29 cellular contexts compared by ENCODE assay signal in the genomic region with DNA sequence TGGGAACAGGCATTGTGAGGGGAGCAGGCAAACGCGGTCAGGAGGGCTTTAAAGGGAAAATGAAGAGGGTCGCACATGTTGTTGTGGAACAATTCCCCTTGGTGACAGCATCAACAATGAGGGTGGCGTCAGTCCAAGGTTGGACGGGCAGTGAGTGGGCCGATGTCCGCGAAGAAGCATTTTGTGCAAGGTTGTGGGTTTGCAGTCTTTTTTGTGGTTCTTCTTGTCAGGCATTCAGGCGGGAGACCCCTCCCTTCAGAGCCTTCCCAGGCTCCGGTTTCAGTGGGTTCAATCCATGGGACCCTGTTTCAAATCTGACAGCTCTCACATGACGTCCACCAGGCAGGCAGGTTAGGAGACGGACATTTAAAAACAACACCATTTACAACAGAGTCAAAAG. TPM values are rescaled to one million over a fixed set of nuclear protein-coding genes. Genes with fewer than 3 reads are reported as not detected.
A peak's percentile ranks its signal among the peaks of the same experiment; 100 is the strongest.
DNase-seq lines count a peak whose midpoint lies in the region; ATAC-seq, FAIRE-seq and TF ChIP-seq lines count a peak whose summit lies in the region.
"Had no signal": no experiment of that assay in that cellular context is flagged by ENCODE, and none has a peak within 500 bp of the region (broad histone marks: within the 10 kb centered on the region; RNA-seq: fewer than 3 reads in every experiment).

No MANE protein-coding gene starts in this region.

- no peak overlapping the region; a peak in 1 of 4 replicates for H3K9ac ChIP-seq in K562 (ENCODE audit: insufficient read depth in 1 of 2, low read depth in 2 of 2, low read length in 2 of 2)

- in situ Hi-C loops in K562 (cut with MboI): no loop called here

- peaks cover 25 to 26% of the 10 kb centered on the region in 2 donors for H3K27me3 Mint-ChIP-seq in natural killer cell treated with Interleukin-12 subunit alpha and Interleukin-12 subunit beta and Interleukin-15 and Interleukin-18, amount 100 ng/mL, for 72 hours
- H3K27me3 Mint-ChIP-seq in natural killer cell (ENCODE audit: low read depth in 2 of 2) (peaks cover 7 to 23% of the 10 kb centered on the region in 2 donors), nephron (ENCODE audit: low read depth) (peaks cover 26% of the 10 kb centered on the region)
- H3K27me3 Mint-ChIP-seq in stimulated activated naive B cell treated with anti-CD40 and anti-IgM and Interleukin-4, amounts not matched to agents 10 μg/mL and 1 μg/mL and 100 μg/mL, for 72 hours: peaks cover 32 to 33% of the 10 kb centered on the region in 2 donors

- H2AFZ ChIP-seq in K562 (ENCODE audit: low read depth, low read length): peak overlapping the region; percentile 35; the same call in 1 of the 2 replicates
- H2AFZ ChIP-seq: PC-9 had no signal

- H3K27ac Mint-ChIP-seq in natural killer cell treated with Interleukin-12 subunit alpha and Interleukin-12 subunit beta and Interleukin-15 and Interleukin-18, amount 100 ng/mL, for 72 hours: no peak overlapping the region
- H3K27ac Mint-ChIP-seq in natural killer cell (no peak overlapping the region), nephron (peak overlapping the region; percentile 39 to 93 (median 88))
- H3K27ac Mint-ChIP-seq in stimulated activated naive B cell treated with anti-CD40 and anti-IgM and Interleukin-4, amounts not matched to agents 10 μg/mL and 1 μg/mL and 100 μg/mL, for 72 hours: peak overlapping the region; percentile 20
- H3K27ac Mint-ChIP-seq: CD8-positive, alpha-beta T cell; HFFc6 had no signal

- no TSS peak for BruUV-seq in K562 (replicated peaks; lab: Mats Ljungman, UMichigan)

- CTCF ChIA-PET in K562 (lab: Yijun Ruan, JAX; ENCODE audit: low intra/inter-chr PET ratio): no interaction called here

- H3K4me3 Mint-ChIP-seq in natural killer cell treated with Interleukin-12 subunit alpha and Interleukin-12 subunit beta and Interleukin-15 and Interleukin-18, amount 100 ng/mL, for 72 hours: no peak overlapping the region
- H3K4me3 Mint-ChIP-seq in natural killer cell: no peak overlapping the region
- no peak overlapping the region for H3K4me3 Mint-ChIP-seq in nephron
- H3K4me3 Mint-ChIP-seq in stimulated activated naive B cell treated with anti-CD40 and anti-IgM and Interleukin-4, amounts not matched to agents 10 μg/mL and 1 μg/mL and 100 μg/mL, for 72 hours: no peak overlapping the region
- H3K4me3 Mint-ChIP-seq: CD8-positive, alpha-beta T cell; HFFc6 had no signal

- H3K27me3 ChIP-seq in K562 (ENCODE audit: control insufficient read depth in 2 of 2, insufficient read depth in 2 of 2, low read length in 2 of 2): no peaks in the 10 kb centered on the region; a peak in 1 of 5 replicates
- H3K27me3 ChIP-seq in sigmoid colon: peaks cover 4 to 46% (median 27%) of the 10 kb centered on the region in 3 donors

- H3K4me1 Mint-ChIP-seq in natural killer cell treated with Interleukin-12 subunit alpha and Interleukin-12 subunit beta and Interleukin-15 and Interleukin-18, amount 100 ng/mL, for 72 hours (ENCODE audit: low read depth in 2 of 2): no peaks in the 10 kb centered on the region
- H3K4me1 Mint-ChIP-seq in natural killer cell (no peaks in the 10 kb centered on the region), nephron (peaks cover 18% of the 10 kb centered on the region)
- H3K4me1 Mint-ChIP-seq in stimulated activated naive B cell treated with anti-CD40 and anti-IgM and Interleukin-4, amounts not matched to agents 10 μg/mL and 1 μg/mL and 100 μg/mL, for 72 hours: peaks cover 10 to 13% of the 10 kb centered on the region in 2 donors

- POLR2A ChIA-PET in K562 (lab: Yijun Ruan, JAX): interaction anchor here (1.0 kb wide), 1 partner anchor 16 kb away, joined by 3 read pairs; no protein-coding TSS in a partner anchor

- TF ChIP-seq CTCF in natural killer cell (IDR thresholded peaks at IDR 0.05) (no peak), K562 (IDR thresholded peaks at IDR 0.05 in 2 of 3, conservative IDR thresholded peaks at IDR 0.05 in 1 of 3; ENCODE audit: insufficient read depth in 2 of 3, low read depth in 1 of 3, low read length in 3 of 3) (no peak), nephron (IDR thresholded peaks at IDR 0.05; ENCODE audit: unreplicated experiment in 3 of 3) (no peak), sigmoid colon (IDR thresholded peaks at IDR 0.05) (no peak)

- no peaks in the 10 kb centered on the region for H3K36me3 Mint-ChIP-seq in natural killer cell treated with Interleukin-12 subunit alpha and Interleukin-12 subunit beta and Interleukin-15 and Interleukin-18, amount 100 ng/mL, for 72 hours
- H3K36me3 Mint-ChIP-seq in natural killer cell: no peaks in the 10 kb centered on the region
- H3K36me3 Mint-ChIP-seq in nephron (ENCODE audit: low read depth): no peaks in the 10 kb centered on the region
- no peaks in the 10 kb centered on the region for H3K36me3 Mint-ChIP-seq in stimulated activated naive B cell treated with anti-CD40 and anti-IgM and Interleukin-4, amounts not matched to agents 10 μg/mL and 1 μg/mL and 100 μg/mL, for 72 hours
- H3K36me3 Mint-ChIP-seq: CD8-positive, alpha-beta T cell had no signal

- no peaks in the 10 kb centered on the region for H3K9me3 Mint-ChIP-seq in natural killer cell treated with Interleukin-12 subunit alpha and Interleukin-12 subunit beta and Interleukin-15 and Interleukin-18, amount 100 ng/mL, for 72 hours
- no peaks in the 10 kb centered on the region for H3K9me3 Mint-ChIP-seq in natural killer cell
- no peaks in the 10 kb centered on the region for H3K9me3 Mint-ChIP-seq in nephron
- no peaks in the 10 kb centered on the region for H3K9me3 Mint-ChIP-seq in stimulated activated naive B cell treated with anti-CD40 and anti-IgM and Interleukin-4, amounts not matched to agents 10 μg/mL and 1 μg/mL and 100 μg/mL, for 72 hours
- H3K9me3 Mint-ChIP-seq: CD8-positive, alpha-beta T cell; HFFc6 had no signal

- H3K9me3 ChIP-seq in K562 (replicated peaks; ENCODE audit: control insufficient read depth, insufficient read depth, low read depth, low read length): no peaks in the 10 kb centered on the region
- H3K9me3 ChIP-seq in sigmoid colon: no peaks in the 10 kb centered on the region
- H3K9me3 ChIP-seq: A549, Caco-2, HAP-1 had no signal

- no peak for TF ChIP-seq POLR2A in K562 (conservative IDR thresholded peaks at IDR 0.05)
- TF ChIP-seq POLR2A in sigmoid colon (IDR thresholded peaks at IDR 0.05): no peak

- 68% methylated on average over 12 of the region's 12 CpGs for WGBS in K562 (ENCODE audit: insufficient coverage, low coverage, missing lambda C conversion rate)
- 78 to 86% methylated on average over 12 of the region's 12 CpGs for WGBS in sigmoid colon, 2 donors

- H3K27ac ChIP-seq in K562 (ENCODE audit: extremely low read depth, low read depth, low read length): no peak overlapping the region
- H3K27ac ChIP-seq in sigmoid colon: no peak overlapping the region
- H3K27ac ChIP-seq: A549, C4-2B, PC-9 had no signal

- no peak for TF ChIP-seq RAD21 in K562 (CRISPR knock-in tag; conservative IDR thresholded peaks at IDR 0.05 in 1 of 2, IDR thresholded peaks at IDR 0.05 in 1 of 2)

- no peaks in the 10 kb centered on the region for H3K9me1 ChIP-seq in K562 (ENCODE audit: control insufficient read depth, insufficient read depth, low read length)

- no peaks in the 10 kb centered on the region for H4K20me1 ChIP-seq in K562 (replicated peaks; ENCODE audit: control insufficient read depth, insufficient read depth, low read length)

- H3K4me3 ChIP-seq in K562: no peak overlapping the region
- H3K4me3 ChIP-seq in sigmoid colon: no peak overlapping the region
- H3K4me3 ChIP-seq: A549, GM12878, HAP-1, PC-9 had no signal

- no peak overlapping the region for H3K4me2 ChIP-seq in K562 (ENCODE audit: insufficient read depth, low read length)
- H3K4me2 ChIP-seq: A549, PC-9 had no signal

- peaks cover 44 to 58% of the 10 kb centered on the region in 2 experiments for H3K4me1 ChIP-seq in K562 (replicated peaks in 1 of 2; ENCODE audit: control insufficient read depth in 2 of 2, insufficient read depth in 2 of 2, low read length in 2 of 2)
- no peaks in the 10 kb centered on the region for H3K4me1 ChIP-seq in sigmoid colon
- H3K4me1 ChIP-seq: A549, HAP-1 had no signal

- no peak for TF ChIP-seq EP300 in K562 (IDR thresholded peaks at IDR 0.05; ENCODE audit: low read length)
- no peak for TF ChIP-seq EP300 in sigmoid colon (IDR thresholded peaks at IDR 0.05)

- ATAC-seq in natural killer cell treated with Interleukin-12 subunit alpha and Interleukin-12 subunit beta and Interleukin-15 and Interleukin-18, amount 100 ng/mL, for 72 hours: no peak
- ATAC-seq in natural killer cell (no peak), K562 (no peak)
- no peak for ATAC-seq in stimulated activated naive B cell treated with anti-CD40 and anti-IgM and Interleukin-4, amounts not matched to agents 10 μg/mL and 1 μg/mL and 100 μg/mL, for 72 hours (replicated peaks)
- ATAC-seq: A549; CD8-positive, alpha-beta T cell had no signal

- peak; percentile 22 for DNase-seq in natural killer cell treated with Interleukin-12 subunit alpha and Interleukin-12 subunit beta and Interleukin-15 and Interleukin-18, amount 100 ng/mL, for 72 hours (ENCODE audit: low spot score)
- no peak for DNase-seq in natural killer cell
- DNase-seq in K562 (ENCODE audit: extremely low read depth in 1 of 4, low spot score in 3 of 4): no peak
- no peak for DNase-seq in stimulated activated naive B cell treated with anti-CD40 and anti-IgM and Interleukin-4, amounts not matched to agents 10 μg/mL and 1 μg/mL and 100 μg/mL, for 72 hours
- DNase-seq in sigmoid colon: no peak
- DNase-seq in mucosa of gallbladder (ENCODE audit: low spot score): no peak
- DNase-seq in activated CD4-positive, alpha-beta T cell treated with anti-CD3 and anti-CD28 coated beads for 48 hours: no peak
- DNase-seq: Caco-2; CD8-positive, alpha-beta T cell; DMS79; EL; GOT3; HFFc6; IMR-90; NCI-H1105; NCI-H1436 treated with DMSO at 0.1 percent for 48 hours; NCI-H187 treated with DMSO at 0.1 percent for 48 hours; NCI-H2171 treated with DMSO at 0.1 percent for 48 hours; NCI-H524; NCI-H82; PC-9; SHP77 had no signal

- H3K79me2 ChIP-seq in K562 (ENCODE audit: control insufficient read depth, insufficient read depth, low read length): no peaks in the 10 kb centered on the region

- FAIRE-seq in K562 (lab: Jason Lieb, UNC): no peak
- FAIRE-seq: A549 had no signal

- no peaks in the 10 kb centered on the region for H3K36me3 ChIP-seq in K562 (ENCODE audit: control insufficient read depth, insufficient read depth, low read length)
- no peaks in the 10 kb centered on the region for H3K36me3 ChIP-seq in sigmoid colon
- H3K36me3 ChIP-seq: HAP-1 had no signal

- intact Hi-C loops in natural killer cell (cut with micrococcal nuclease) (no loop called here), K562 (cut with micrococcal nuclease) (no loop called here), sigmoid colon (cut with DNase I) (no loop called here)

RNA-seq across cellular contexts. Expression of a gene that starts 11.1 kb away (rescaled TPM):
- not detected for total RNA-seq in natural killer cell treated with Interleukin-12 subunit alpha and Interleukin-12 subunit beta and Interleukin-15 and Interleukin-18, amount 100 ng/mL, for 72 hours
- total RNA-seq in natural killer cell (not detected), K562 (2014; rRNA removed) (0.59 and 1.3 TPM in 2 replicates), K562 (2014; rRNA removed; fragmentation: Illumina TruSeq; extraction: Trizol) (0.26 and 0.47 TPM in 2 replicates), K562 (2015; rRNA removed; fragmentation: Illumina TruSeq; extraction: Trizol) (0.43 and 0.49 TPM in 2 replicates), K562 (2021) (1.3 and 1.6 TPM in 2 replicates), sigmoid colon (not detected), mucosa of gallbladder (179 TPM)
- total RNA-seq in K562 (2011; cell fraction: chromatin; rRNA removed; ENCODE audit: low replicate concordance): 1.7 and 3.2 TPM in 2 replicates
- total RNA-seq in K562 (2011; cell fraction: nucleolus; rRNA removed): 2.1 and 2.2 TPM in 2 replicates
- total RNA-seq in K562 (2011; cell fraction: nucleoplasm; rRNA removed): 1.5 and 1.6 TPM in 2 replicates
- polyA plus RNA-seq in K562 (2011; rRNA removed) (0.26 and 0.65 TPM in 2 replicates), K562 (2014; fragmentation: Illumina TruSeq; extraction: Trizol) (0.74 and 1.1 TPM in 2 replicates), K562 (2014; fragmentation: Nextera tagmentation; extraction: Ambion mirVana) (under 1 TPM; 0.03 to 0.04 TPM), K562 (2014; rRNA removed) (1.0 and 1.1 TPM in 2 replicates), sigmoid colon (1 to 10 TPM in 1 of 3 donors, under 1 TPM in 2; 0.80 to 6.6 (median 0.92) TPM)
- polyA plus RNA-seq in K562 (2011; cell fraction: cytosol; rRNA removed): 0.27 and 1.1 TPM in 2 replicates
- 1.4 and 5.0 TPM in 2 replicates for polyA plus RNA-seq in K562 (2011; cell fraction: nucleus; rRNA removed)
- 4.1 and 5.2 TPM in 2 replicates for polyA plus RNA-seq in K562 (2012)
- polyA minus RNA-seq in K562 (2011; rRNA and poly(A)+ RNA removed): 0.21 and 1.3 TPM in 2 replicates
- polyA minus RNA-seq in K562 (2011; cell fraction: cytosol; rRNA and poly(A)+ RNA removed): 0.27 and 0.95 TPM in 2 replicates
- polyA minus RNA-seq in K562 (2011; cell fraction: nucleus; rRNA and poly(A)+ RNA removed): 0.22 and 0.67 TPM in 2 replicates
- total RNA-seq: CD8-positive, alpha-beta T cell; HFFc6; IMR-90; PC-9; RPMI7951; SK-MEL-5 had no signal
- polyA plus RNA-seq: IMR-90 had no signal

RNA-seq across cellular contexts. Expression of a gene that starts 34.9 kb away (rescaled TPM):
- not detected for total RNA-seq in natural killer cell treated with Interleukin-12 subunit alpha and Interleukin-12 subunit beta and Interleukin-15 and Interleukin-18, amount 100 ng/mL, for 72 hours
- total RNA-seq in natural killer cell: not detected
- total RNA-seq in K562 (2011; cell fraction: chromatin; rRNA removed; ENCODE audit: low replicate concordance): not detected in 2 replicates
- total RNA-seq in K562 (2011; cell fraction: nucleolus; rRNA removed): not detected in 2 replicates
- total RNA-seq in K562 (2011; cell fraction: nucleoplasm; rRNA removed): not detected in 2 replicates
- total RNA-seq in K562 (2014; rRNA removed): not detected in 2 replicates
- total RNA-seq in K562 (2014; rRNA removed; fragmentation: Illumina TruSeq; extraction: Trizol): not detected in 2 replicates
- total RNA-seq in K562 (2015; rRNA removed; fragmentation: Illumina TruSeq; extraction: Trizol): not detected in 2 replicates
- not detected in 2 replicates for total RNA-seq in K562 (2021)
- not detected in 2 replicates for polyA plus RNA-seq in K562 (2011; rRNA removed)
- not detected in 2 replicates for polyA plus RNA-seq in K562 (2011; cell fraction: cytosol; rRNA removed)
- not detected in 2 replicates for polyA plus RNA-seq in K562 (2011; cell fraction: nucleus; rRNA removed)
- not detected in 2 replicates for polyA plus RNA-seq in K562 (2012)
- not detected in 2 replicates for polyA plus RNA-seq in K562 (2014; fragmentation: Illumina TruSeq; extraction: Trizol)
- not detected for polyA plus RNA-seq in K562 (2014; fragmentation: Nextera tagmentation; extraction: Ambion mirVana)
- polyA plus RNA-seq in K562 (2014; rRNA removed): not detected in 2 replicates
- polyA minus RNA-seq in K562 (2011; rRNA and poly(A)+ RNA removed): not detected in 2 replicates
- polyA minus RNA-seq in K562 (2011; cell fraction: cytosol; rRNA and poly(A)+ RNA removed): not detected in 2 replicates
- polyA minus RNA-seq in K562 (2011; cell fraction: nucleus; rRNA and poly(A)+ RNA removed): not detected in 2 replicates
- total RNA-seq in sigmoid colon: not detected
- polyA plus RNA-seq in sigmoid colon: under 1 TPM in 1 of 3 donors, not detected in 2; 0.07 TPM
- total RNA-seq in mucosa of gallbladder: not detected
- total RNA-seq: Caco-2; CD8-positive, alpha-beta T cell; GM12878; HFFc6; IMR-90; PC-9; RPMI7951; SK-MEL-5 had no signal
- polyA plus RNA-seq: A549, GM12878, IMR-90 had no signal

Comparison
In these comparisons a context has a peak if more than half of its experiments do, and no peak if none do; other contexts are left out.
1. H3K27ac Mint-ChIP-seq: peak in nephron (3 of 3) and stimulated activated naive B cell treated with anti-CD40 and anti-IgM and Interleukin-4, amounts not matched to agents 10 μg/mL and 1 μg/mL and 100 μg/mL, for 72 hours (single experiment); none in natural killer cell treated with Interleukin-12 subunit alpha and Interleukin-12 subunit beta and Interleukin-15 and Interleukin-18, amount 100 ng/mL, for 72 hours (0 of 2) and natural killer cell (0 of 2).
2. RNA of a gene that starts 11.1 kb away (total RNA-seq): 179 TPM in mucosa of gallbladder (single experiment); 0.26 to 3.2 TPM in K562, not detected in natural killer cell treated with Interleukin-12 subunit alpha and Interleukin-12 subunit beta and Interleukin-15 and Interleukin-18, amount 100 ng/mL, for 72 hours, not detected in natural killer cell and not detected in sigmoid colon; every median in the first group is over 10 times any median in the second.